Comparison of ENCODE assay signal across 20 cellular contexts in genomic region chr1:95034506-95034905, GRCh38. TPM values are rescaled to one million over a fixed set of nuclear protein-coding genes. Genes with fewer than 3 reads are reported as not detected.
DNase-seq lines count a peak whose midpoint lies in the region; ATAC-seq and TF ChIP-seq lines count a peak whose summit lies in the region.
"Had no signal": no experiment of that assay in that cellular context is flagged by ENCODE, and none has a peak within 500 bp of the region (broad histone marks: within the 10 kb centered on the region; RNA-seq: fewer than 3 reads in every experiment).

No MANE protein-coding gene starts in this region.

- H3K4me3 ChIP-seq in brain microvascular endothelial cell (ENCODE audit: low read depth, low read length) (no peak overlapping the region), mesenchymal stem cell (ENCODE audit: insufficient read depth in 1 of 2, low read depth in 1 of 2, low read length in 2 of 2) (no peak overlapping the region), right atrium auricular region (no peak overlapping the region), gastroesophageal sphincter (no peak overlapping the region)
- H3K4me3 ChIP-seq: A549; BLaER1 treated with 17β-estradiol and CSF1 and Interleukin-3, amounts not matched to agents 10 nM and 100 nM; K562 had no signal

- DNase-seq in EH (ENCODE audit: low read depth), result peak; percentile 48
- peak; percentile 70 for DNase-seq in HT1080 (ENCODE audit: low read depth)
- DNase-seq in brain microvascular endothelial cell, result no peak
- DNase-seq in mesenchymal stem cell, result no peak
- no peak for DNase-seq in right atrium auricular region (ENCODE audit: low spot score)
- no peak for DNase-seq in NCI-H510A treated with DMSO at 0.1 percent for 48 hours (lab: John Stamatoyannopoulos, UW)
- DNase-seq: CD8-positive, alpha-beta memory T cell; NCI-H1417 treated with DMSO at 0.1 percent for 48 hours; NCI-H187 treated with DMSO at 0.1 percent for 48 hours; NCI-H2227 treated with DMSO at 0.1 percent for 48 hours; NCI-H526; T-helper 1 cell had no signal

- no peak for TF ChIP-seq POLR2A in gastroesophageal sphincter (IDR thresholded peaks at IDR 0.05)

- H3K27ac ChIP-seq in brain microvascular endothelial cell, result peak overlapping the region; percentile 42
- H3K27ac ChIP-seq in mesenchymal stem cell (ENCODE audit: low read length, poor library complexity, severe bottlenecking), result no peak overlapping the region
- H3K27ac ChIP-seq in right atrium auricular region, result no peak overlapping the region
- no peak overlapping the region for H3K27ac ChIP-seq in gastroesophageal sphincter
- H3K27ac ChIP-seq: A549 had no signal

- peaks cover 2% of the 10 kb centered on the region for H3K4me1 ChIP-seq in mesenchymal stem cell (ENCODE audit: control insufficient read depth, insufficient read depth, low read depth, low read length)
- H3K4me1 ChIP-seq in right atrium auricular region, result no peaks in the 10 kb centered on the region
- H3K4me1 ChIP-seq in gastroesophageal sphincter, result no peaks in the 10 kb centered on the region
- H3K4me1 ChIP-seq: A549; BLaER1 treated with 17β-estradiol and CSF1 and Interleukin-3, amounts not matched to agents 10 nM and 100 nM had no signal

- peak overlapping the region; percentile 40 for H2AK5ac ChIP-seq in mesenchymal stem cell (ENCODE audit: low read length, severe bottlenecking)

- H3K14ac ChIP-seq in mesenchymal stem cell (ENCODE audit: low read length in 2 of 2), result no peak overlapping the region

- no peak overlapping the region for H3K9ac ChIP-seq in mesenchymal stem cell (ENCODE audit: low read length)
- H3K9ac ChIP-seq: BLaER1 treated with 17β-estradiol and CSF1 and Interleukin-3, amounts not matched to agents 10 nM and 100 nM had no signal

- in situ Hi-C loops in brain microvascular endothelial cell (cut with HindIII; ENCODE audit: low pct_ligation_motif_present, low sequenced_read_pairs), result loop anchor here (25.0 kb wide), 1 partner anchor 172 kb away; no protein-coding TSS in a partner anchor

- H3K9me3 ChIP-seq in mesenchymal stem cell (ENCODE audit: control insufficient read depth, low read length), result peaks cover 3% of the 10 kb centered on the region
- H3K9me3 ChIP-seq in right atrium auricular region, result peaks cover 0 to 2% of the 10 kb centered on the region in 2 donors
- H3K9me3 ChIP-seq in gastroesophageal sphincter, result no peaks in the 10 kb centered on the region
- H3K9me3 ChIP-seq: A549 had no signal

- no peak overlapping the region for H4K91ac ChIP-seq in mesenchymal stem cell (ENCODE audit: low read length)

- WGBS in mesenchymal stem cell, result 60% methylated on average over 1 of the region's 1 CpG
- 83 to 100% methylated on average over 1 of the region's 1 CpG for WGBS in gastroesophageal sphincter (ENCODE audit: low coverage in 1 of 2), 2 donors

- ATAC-seq in HG03354 (IDR thresholded peaks at IDR 0.05; ENCODE audit: poor library complexity, severe bottlenecking, unreplicated experiment), result no peak
- ATAC-seq in gastroesophageal sphincter, result no peak
- ATAC-seq: A549, HCT116, K562, Panc1, Right ventricle myocardium inferior had no signal

- H3K4ac ChIP-seq in mesenchymal stem cell (ENCODE audit: low read depth in 1 of 2, low read length in 2 of 2), result no peak overlapping the region

- TF ChIP-seq CTCF in brain microvascular endothelial cell (IDR thresholded peaks at IDR 0.05; ENCODE audit: low read depth, low read length, missing control alignments) (no peak), right atrium auricular region (IDR thresholded peaks at IDR 0.05) (no peak), gastroesophageal sphincter (IDR thresholded peaks at IDR 0.05) (no peak)

- no peak for TF ChIP-seq EP300 in gastroesophageal sphincter (IDR thresholded peaks at IDR 0.05)

- H2BK5ac ChIP-seq in mesenchymal stem cell (ENCODE audit: low read depth, low read length, poor library complexity, severe bottlenecking), result no peak overlapping the region

- no peak overlapping the region for H4K8ac ChIP-seq in mesenchymal stem cell (ENCODE audit: low read length)

- H3K79me1 ChIP-seq in mesenchymal stem cell (replicated peaks; ENCODE audit: low read length, poor library complexity, severe bottlenecking), result peaks cover 9% of the 10 kb centered on the region

- H2AFZ ChIP-seq in mesenchymal stem cell (ENCODE audit: low read depth, low read length), result no peak overlapping the region

- no peak overlapping the region for H2BK120ac ChIP-seq in mesenchymal stem cell (ENCODE audit: low read depth, low read length)

- H3K4me2 ChIP-seq in mesenchymal stem cell (ENCODE audit: low read length, poor library complexity, severe bottlenecking), result no peak overlapping the region
- H3K4me2 ChIP-seq: A549; BLaER1 treated with 17β-estradiol and CSF1 and Interleukin-3, amounts not matched to agents 10 nM and 100 nM had no signal

- no peak overlapping the region for H2BK15ac ChIP-seq in mesenchymal stem cell (ENCODE audit: low read depth, poor library complexity, severe bottlenecking)

- peak overlapping the region; percentile 3 to 29 for H2BK12ac ChIP-seq in mesenchymal stem cell (ENCODE audit: low read length in 2 of 2)

- H3K36me3 ChIP-seq in brain microvascular endothelial cell (replicated peaks), result no peaks in the 10 kb centered on the region
- no peaks in the 10 kb centered on the region for H3K36me3 ChIP-seq in mesenchymal stem cell (ENCODE audit: control insufficient read depth in 1 of 2, insufficient read depth in 2 of 2, low read depth in 1 of 2, low read length in 2 of 2)
- no peaks in the 10 kb centered on the region for H3K36me3 ChIP-seq in right atrium auricular region
- H3K36me3 ChIP-seq in gastroesophageal sphincter, result no peaks in the 10 kb centered on the region

- no peaks in the 10 kb centered on the region for H3K27me3 ChIP-seq in brain microvascular endothelial cell (replicated peaks)
- no peaks in the 10 kb centered on the region for H3K27me3 ChIP-seq in mesenchymal stem cell (ENCODE audit: control insufficient read depth in 1 of 2, insufficient read depth in 1 of 2, low read length in 2 of 2)
- H3K27me3 ChIP-seq in right atrium auricular region, result no peaks in the 10 kb centered on the region
- no peaks in the 10 kb centered on the region for H3K27me3 ChIP-seq in gastroesophageal sphincter
- H3K27me3 ChIP-seq: BLaER1 treated with 17β-estradiol and CSF1 and Interleukin-3, amounts not matched to agents 10 nM and 100 nM had no signal

- no peak overlapping the region for H3K23ac ChIP-seq in mesenchymal stem cell (ENCODE audit: low read length in 2 of 2)

- H3K18ac ChIP-seq in mesenchymal stem cell (ENCODE audit: low read depth in 1 of 2, low read length in 2 of 2), result peak overlapping the region in 1 of 2 experiments; percentile 46

RNA-seq across cellular contexts. Expression of gene ALG14, which starts 38.2 kb away (rescaled TPM):
- total RNA-seq in HT1080 (2014; rRNA removed; shearing (Covaris generic)), result 7.1 and 7.7 TPM in 2 replicates
- polyA plus RNA-seq in HT1080 (2015; cell fraction: cytosol; rRNA removed), result 1.9 TPM in 2 replicates
- 0.94 and 1.1 TPM in 2 replicates for polyA plus RNA-seq in HT1080 (2015; cell fraction: nucleus; rRNA removed)
- 7.6 TPM for polyA plus RNA-seq in mesenchymal stem cell (2013, experiment 1 of 2)
- polyA plus RNA-seq in mesenchymal stem cell (2013, experiment 2 of 2), result 6.4 TPM
- total RNA-seq in right atrium auricular region (under 1 TPM; 0.74 to 0.79 TPM), gastroesophageal sphincter (1 to 10 TPM in 1 of 4 donors, under 1 TPM in 3; 0.62 to 1.2 (median 0.79) TPM)

Comparison
In these comparisons a context has a peak if more than half of its experiments do, and no peak if none do; other contexts are left out.
1. DNase-seq: peak in EH (single experiment) and HT1080 (single experiment); none in brain microvascular endothelial cell (single experiment), mesenchymal stem cell (single experiment), right atrium auricular region (single experiment) and NCI-H510A treated with DMSO at 0.1 percent for 48 hours (single experiment).